Comparison of ENCODE assay signal across 26 cellular contexts in the genomic region with DNA sequence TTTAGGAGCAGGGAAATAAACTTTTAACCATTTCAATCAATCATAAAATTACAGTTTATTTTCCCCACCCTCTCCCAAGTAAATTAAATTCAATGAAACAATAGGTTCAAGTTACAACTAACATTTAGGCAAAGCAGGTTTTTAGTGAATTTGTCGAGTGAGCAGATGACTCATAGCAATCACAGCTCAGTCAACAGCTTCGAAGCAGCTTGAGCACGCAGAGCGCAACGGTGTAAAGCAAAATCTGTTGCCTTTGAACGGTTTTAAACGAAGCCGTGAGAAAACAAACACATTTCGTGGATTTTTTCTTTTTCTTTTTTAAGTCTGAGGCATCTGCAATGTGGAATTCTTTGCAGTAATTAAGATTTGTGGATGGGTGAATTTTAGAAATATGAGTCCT.
DNase-seq lines count a peak whose midpoint lies in the region; FAIRE-seq and TF ChIP-seq lines count a peak whose summit lies in the region.
"Had no signal": no experiment of that assay in that cellular context is flagged by ENCODE, and none has a peak within 500 bp of the region (broad histone marks: within the 10 kb centered on the region; RNA-seq: fewer than 3 reads in every experiment).

No MANE protein-coding gene starts in this region.

- no peak for TF ChIP-seq CTCF in uterus (IDR thresholded peaks at IDR 0.05)

- DNase-seq in DMS 273 (lab: John Stamatoyannopoulos, UW; ENCODE audit: unreplicated experiment), result peak; percentile 34
- DNase-seq in DMS 273 treated with DMSO at 0.1 percent for 48 hours (lab: John Stamatoyannopoulos, UW), result no peak
- DNase-seq in NCI-H774 (lab: John Stamatoyannopoulos, UW), result peak; percentile 66
- peak; percentile 56 for DNase-seq in fibroblast of peridontal ligament (ENCODE audit: extremely low read depth)
- DNase-seq in uterus, result no peak
- DNase-seq in RCC 7860 (ENCODE audit: low spot score), result no peak
- no peak for DNase-seq in ACHN
- DNase-seq in GM19240 (ENCODE audit: insufficient read length, low spot score), result no peak
- DNase-seq: effector memory CD8-positive, alpha-beta T cell; gastrocnemius medialis; kidney; NCI-H1105; NCI-H2171; NCI-H526; occipital lobe; retina; stimulated activated CD4-positive, alpha-beta T cell treated with anti-CD3 and anti-CD28 coated beads, Interleukin-4, amount 100 ng/mL, for 4 hours; stimulated activated naive CD8-positive, alpha-beta T cell treated with anti-CD3 and anti-CD28 coated beads, Interleukin-15, amount 100 ng/mL, for 72 hours; SW 1271 had no signal

- TF ChIP-seq POLR2A in uterus (IDR thresholded peaks at IDR 0.05), result no peak

- no peaks in the 10 kb centered on the region for H3K4me1 ChIP-seq in uterus
- H3K4me1 ChIP-seq: BLaER1, gastrocnemius medialis had no signal

- no peak overlapping the region for H3K4me3 ChIP-seq in uterus
- H3K4me3 ChIP-seq: BLaER1, gastrocnemius medialis, lung had no signal

- FAIRE-seq in RCC 7860 (lab: Jason Lieb, UNC), result no peak
- FAIRE-seq: G401.6, GM19239, H54, kidney, TTC549 had no signal

- intact Hi-C loops in uterus (cut with DNase I; ENCODE audit: low total_unique reads), result no loop called here

- no peaks in the 10 kb centered on the region for H3K36me3 ChIP-seq in uterus
- H3K36me3 ChIP-seq: BLaER1, gastrocnemius medialis had no signal

- H3K27me3 ChIP-seq in uterus, result no peaks in the 10 kb centered on the region
- H3K27me3 ChIP-seq: BLaER1, gastrocnemius medialis had no signal

- in situ Hi-C loops in ACHN (cut with HindIII; ENCODE audit: low pct_ligation_motif_present, low pct_unique_long_range_greater_than_20kb, low sequenced_read_pairs), result no loop called here

- H3K27ac ChIP-seq in uterus, result peak overlapping the region; percentile 11 to 36
- H3K27ac ChIP-seq: 22Rv1, BLaER1, gastrocnemius medialis had no signal

- H3K9me3 ChIP-seq in uterus, result no peaks in the 10 kb centered on the region
- H3K9me3 ChIP-seq: BLaER1, gastrocnemius medialis had no signal

Comparison
In these comparisons a context has a peak if more than half of its experiments do, and no peak if none do; other contexts are left out.
1. DNase-seq: peak in DMS 273 (single experiment), NCI-H774 (single experiment) and fibroblast of peridontal ligament (single experiment); none in DMS 273 treated with DMSO at 0.1 percent for 48 hours (single experiment), uterus (0 of 2), RCC 7860 (single experiment), ACHN (single experiment) and GM19240 (single experiment).